ENCODE assay signal across 8 cellular contexts in genomic region chr10:73625884-73626753, GRCh38. TPM values are rescaled to one million over a fixed set of nuclear protein-coding genes. Genes with fewer than 3 reads are reported as not detected.
DNase-seq lines count a peak whose midpoint lies in the region; ATAC-seq and TF ChIP-seq lines count a peak whose summit lies in the region.

No MANE protein-coding gene starts in this region.

- no peaks in the 10 kb centered on the region for H3K36me3 ChIP-seq in endodermal cell (ENCODE audit: control insufficient read depth, insufficient read depth, low read length)
- no peaks in the 10 kb centered on the region for H3K36me3 ChIP-seq in mesendoderm (ENCODE audit: control insufficient read depth, insufficient read depth, low read length)

- no peak overlapping the region for H3K23ac ChIP-seq in mesendoderm (ENCODE audit: low read length)

- peaks cover 4% of the 10 kb centered on the region for H3K36me3 Mint-ChIP-seq in activated CD8-positive, alpha-beta memory T cell treated with anti-CD3 and anti-CD28 coated beads, Interleukin-2, amount 10 ng/mL, durations not matched to agents 7 days and 5 days
- peaks cover 4% of the 10 kb centered on the region for H3K36me3 Mint-ChIP-seq in endodermal cell (ENCODE audit: low read depth)

- DNase-seq in COR-L47 (lab: John Stamatoyannopoulos, UW): peak; percentile 90
- DNase-seq in HT1080 (ENCODE audit: low read depth): peak; percentile 93
- DNase-seq in NOMO-1 (lab: John Stamatoyannopoulos, UW; ENCODE audit: unreplicated experiment in 2 of 2): peak; percentile 92 to 98
- peak; percentile 97 for DNase-seq in activated CD8-positive, alpha-beta memory T cell treated with anti-CD3 and anti-CD28 coated beads, Interleukin-2, amount 10 ng/mL, durations not matched to agents 7 days and 5 days
- peak; percentile 96 for DNase-seq in endodermal cell
- DNase-seq in mesendoderm: peak; percentile 99
- peak; percentile 84 for DNase-seq in stimulated activated CD8-positive, alpha-beta memory T cell treated with anti-CD3 and anti-CD28 coated beads, Interleukin-12 subunit alpha, Interleukin-12 subunit beta, amount 100 ng/mL, for 4 hours (ENCODE audit: low read depth)

- peak overlapping the region; percentile 98 for H3K4me3 Mint-ChIP-seq in activated CD8-positive, alpha-beta memory T cell treated with anti-CD3 and anti-CD28 coated beads, Interleukin-2, amount 10 ng/mL, durations not matched to agents 7 days and 5 days
- peak overlapping the region; percentile 89 for H3K4me3 Mint-ChIP-seq in endodermal cell

- peak overlapping the region; percentile 89 for H4K5ac ChIP-seq in mesendoderm (ENCODE audit: low read length)

- H3K9me3 Mint-ChIP-seq in activated CD8-positive, alpha-beta memory T cell treated with anti-CD3 and anti-CD28 coated beads, Interleukin-2, amount 10 ng/mL, durations not matched to agents 7 days and 5 days (ENCODE audit: low read depth): no peaks in the 10 kb centered on the region
- no peaks in the 10 kb centered on the region for H3K9me3 Mint-ChIP-seq in endodermal cell

- 5 to 10% methylated on average over 24 to 42 of the region's 42 CpGs for WGBS in endodermal cell (ENCODE audit: insufficient coverage in 1 of 2, insufficient read length in 1 of 2), 2 experiments
- no CpG with 5 or more reads among the region's 42 CpGs for WGBS in mesendoderm (ENCODE audit: extremely low coverage, insufficient coverage, low lambda C conversion rate)

- H3K56ac ChIP-seq in mesendoderm (ENCODE audit: low read length): peak overlapping the region; percentile 94

- H3K4me1 ChIP-seq in endodermal cell (ENCODE audit: control insufficient read depth, insufficient read depth, low read length) (peaks cover 6% of the 10 kb centered on the region), mesendoderm (ENCODE audit: control insufficient read depth, low read depth, low read length) (no peaks in the 10 kb centered on the region)

- no peaks in the 10 kb centered on the region for H3K27me3 Mint-ChIP-seq in activated CD8-positive, alpha-beta memory T cell treated with anti-CD3 and anti-CD28 coated beads, Interleukin-2, amount 10 ng/mL, durations not matched to agents 7 days and 5 days
- H3K27me3 Mint-ChIP-seq in endodermal cell (ENCODE audit: insufficient read depth): no peaks in the 10 kb centered on the region

- H3K27ac ChIP-seq in endodermal cell (ENCODE audit: low read depth, low read length): peak overlapping the region; percentile 91
- H3K27ac ChIP-seq in mesendoderm (ENCODE audit: low read depth, low read length): peak overlapping the region; percentile 60

- peak overlapping the region; percentile 83 for H3K4ac ChIP-seq in mesendoderm (ENCODE audit: low read depth, low read length)

- peaks cover 27% of the 10 kb centered on the region for H3K4me1 Mint-ChIP-seq in activated CD8-positive, alpha-beta memory T cell treated with anti-CD3 and anti-CD28 coated beads, Interleukin-2, amount 10 ng/mL, durations not matched to agents 7 days and 5 days
- H3K4me1 Mint-ChIP-seq in endodermal cell: peaks cover 14% of the 10 kb centered on the region

- H2AK5ac ChIP-seq in mesendoderm (ENCODE audit: low read length): peak overlapping the region; percentile 2

- H3K9ac ChIP-seq in endodermal cell (ENCODE audit: extremely low read depth, low read length, poor library complexity, severe bottlenecking) (peak overlapping the region; percentile 96), mesendoderm (ENCODE audit: low read length) (peak overlapping the region; percentile 90)

- CTCF ChIA-PET in activated CD8-positive, alpha-beta memory T cell treated with anti-CD3 and anti-CD28 coated beads, Interleukin-2, amount 10 ng/mL, durations not matched to agents 7 days and 5 days (lab: Charles Lee): interaction anchor here (0.8 to 7.8 kb wide), 5 partner anchors 18 to 379 kb away, joined by 3 to 35 read pairs (median 3); partner anchors contain the start of gene DNAJC9

- H3K27ac Mint-ChIP-seq in activated CD8-positive, alpha-beta memory T cell treated with anti-CD3 and anti-CD28 coated beads, Interleukin-2, amount 10 ng/mL, durations not matched to agents 7 days and 5 days: peak overlapping the region; percentile 96
- peak overlapping the region; percentile 100 for H3K27ac Mint-ChIP-seq in endodermal cell

- no peaks in the 10 kb centered on the region for H3K79me1 ChIP-seq in mesendoderm (ENCODE audit: low read length)

- peak overlapping the region; percentile 46 for H3K18ac ChIP-seq in mesendoderm (ENCODE audit: low read length)

- no peak overlapping the region for H2BK15ac ChIP-seq in mesendoderm (replicated peaks; ENCODE audit: low read depth)

- no peak for TF ChIP-seq CTCF in endodermal cell (conservative IDR thresholded peaks at IDR 0.05)

- H3K9me3 ChIP-seq in endodermal cell (ENCODE audit: control insufficient read depth, low read length): no peaks in the 10 kb centered on the region

- peak overlapping the region; percentile 52 for H2BK5ac ChIP-seq in mesendoderm (ENCODE audit: low read length)

- no peaks in the 10 kb centered on the region for H3K27me3 ChIP-seq in endodermal cell (ENCODE audit: control insufficient read depth, insufficient read depth, low read length, poor library complexity, severe bottlenecking)
- H3K27me3 ChIP-seq in mesendoderm (ENCODE audit: insufficient read depth, low read length, poor library complexity): no peaks in the 10 kb centered on the region

- ATAC-seq in GM21367 (IDR thresholded peaks at IDR 0.05; ENCODE audit: unreplicated experiment): peak; percentile 98
- peak; percentile 93 for ATAC-seq in activated CD8-positive, alpha-beta memory T cell treated with anti-CD3 and anti-CD28 coated beads, Interleukin-2, amount 10 ng/mL, durations not matched to agents 7 days and 5 days

- no peak overlapping the region for H4K8ac ChIP-seq in mesendoderm (ENCODE audit: low read depth, low read length)

- H3K79me2 ChIP-seq in mesendoderm (ENCODE audit: control insufficient read depth, insufficient read depth, low read length): no peaks in the 10 kb centered on the region

- H3K4me2 ChIP-seq in mesendoderm (ENCODE audit: low read length): peak overlapping the region; percentile 54

- no peak overlapping the region for H2BK120ac ChIP-seq in mesendoderm (ENCODE audit: low read depth, low read length)

- H3K4me3 ChIP-seq in endodermal cell (ENCODE audit: low read length) (peak overlapping the region; percentile 98), mesendoderm (ENCODE audit: low read length) (peak overlapping the region; percentile 95)

RNA-seq across cellular contexts. Expression of gene MYOZ1, which starts 15.2 kb away (rescaled TPM):
- total RNA-seq in HT1080 (2014; rRNA removed; shearing (Covaris generic)): not detected in 2 replicates
- not detected in 2 replicates for polyA plus RNA-seq in HT1080 (2015; cell fraction: cytosol; rRNA removed)
- polyA plus RNA-seq in HT1080 (2015; cell fraction: nucleus; rRNA removed): not detected in 2 replicates
- not detected for total RNA-seq in activated CD8-positive, alpha-beta memory T cell treated with anti-CD3 and anti-CD28 coated beads, Interleukin-2, amount 10 ng/mL, durations not matched to agents 7 days and 5 days
- total RNA-seq in endodermal cell: 1 to 10 TPM; 1.6 to 2.4 TPM
- 0.46 TPM for polyA plus RNA-seq in endodermal cell (2013, experiment 1 of 2)
- polyA plus RNA-seq in endodermal cell (2013, experiment 2 of 2): 0.62 TPM
- polyA plus RNA-seq in mesendoderm (2013, experiment 1 of 2): 0.76 TPM
- 1.1 TPM for polyA plus RNA-seq in mesendoderm (2013, experiment 2 of 2)

RNA-seq across cellular contexts. Expression of gene SYNPO2L, which starts 29.7 kb away (rescaled TPM):
- total RNA-seq in HT1080 (2014; rRNA removed; shearing (Covaris generic)): 0.11 TPM in 1 of 2 replicates, not detected in the other
- not detected in 2 replicates for polyA plus RNA-seq in HT1080 (2015; cell fraction: cytosol; rRNA removed)
- 0.18 TPM in 1 of 2 replicates, not detected in the other for polyA plus RNA-seq in HT1080 (2015; cell fraction: nucleus; rRNA removed)
- total RNA-seq in activated CD8-positive, alpha-beta memory T cell treated with anti-CD3 and anti-CD28 coated beads, Interleukin-2, amount 10 ng/mL, durations not matched to agents 7 days and 5 days: under 1 TPM in 1 of 2 experiments, not detected in 1; 0.06 TPM
- under 1 TPM; 0.11 to 0.20 TPM for total RNA-seq in endodermal cell
- 0.11 TPM for polyA plus RNA-seq in endodermal cell (2013, experiment 1 of 2)
- 0.12 TPM for polyA plus RNA-seq in endodermal cell (2013, experiment 2 of 2)
- 0.42 TPM for polyA plus RNA-seq in mesendoderm (2013, experiment 1 of 2)
- 0.39 TPM for polyA plus RNA-seq in mesendoderm (2013, experiment 2 of 2)

RNA-seq across cellular contexts. Expression of gene USP54, which starts 35.0 kb away (rescaled TPM):
- total RNA-seq in HT1080 (2014; rRNA removed; shearing (Covaris generic)): 12.4 and 15.9 TPM in 2 replicates
- polyA plus RNA-seq in HT1080 (2015; cell fraction: cytosol; rRNA removed): 9.7 and 12.1 TPM in 2 replicates
- polyA plus RNA-seq in HT1080 (2015; cell fraction: nucleus; rRNA removed): 35.2 and 37.1 TPM in 2 replicates
- total RNA-seq in activated CD8-positive, alpha-beta memory T cell treated with anti-CD3 and anti-CD28 coated beads, Interleukin-2, amount 10 ng/mL, durations not matched to agents 7 days and 5 days: 1 to 10 TPM; 3.5 to 6.7 TPM
- total RNA-seq in endodermal cell: 100 to 1,000 TPM in 1 of 2 donors, 10 to 100 TPM in 1; 89.5 to 110 TPM
- polyA plus RNA-seq in endodermal cell (2013, experiment 1 of 2): 41.0 TPM
- 33.4 TPM for polyA plus RNA-seq in endodermal cell (2013, experiment 2 of 2)
- 17.7 TPM for polyA plus RNA-seq in mesendoderm (2013, experiment 1 of 2)
- polyA plus RNA-seq in mesendoderm (2013, experiment 2 of 2): 17.4 TPM

Comparison
In these comparisons a context has a peak if more than half of its experiments do, and no peak if none do; other contexts are left out.
1. Peak in every context shown above with its lines: DNase-seq, ATAC-seq, H3K4me3 ChIP-seq and H3K27ac ChIP-seq.